In genomic region chr16:50996166-50996565, GRCh38 we compare ENCODE assay signal across 19 cellular contexts.
DNase-seq lines count a peak whose midpoint lies in the region; ATAC-seq and TF ChIP-seq lines count a peak whose summit lies in the region.
"Had no signal": no experiment of that assay in that cellular context is flagged by ENCODE, and none has a peak within 500 bp of the region (broad histone marks: within the 10 kb centered on the region; RNA-seq: fewer than 3 reads in every experiment).

No MANE protein-coding gene starts in this region.

- H4K20me1 ChIP-seq in GM23338 (replicated peaks; ENCODE audit: insufficient read depth), result no peaks in the 10 kb centered on the region

- H3F3A ChIP-seq in GM23338 (replicated peaks; ENCODE audit: low read depth), result no peaks in the 10 kb centered on the region

- H3K9me3 ChIP-seq in gastroesophageal sphincter, result no peaks in the 10 kb centered on the region
- H3K9me3 ChIP-seq: BE2C, HAP-1 had no signal

- no peak for TF ChIP-seq POLR2A in NB4 (IDR thresholded peaks at IDR 0.05; ENCODE audit: extremely low read depth, insufficient read length)
- no peak for TF ChIP-seq POLR2A in gastroesophageal sphincter (IDR thresholded peaks at IDR 0.05)

- H3K4me1 ChIP-seq in GM23338 (ENCODE audit: insufficient read depth) (no peaks in the 10 kb centered on the region), gastroesophageal sphincter (no peaks in the 10 kb centered on the region)
- H3K4me1 ChIP-seq: BE2C, HAP-1 had no signal

- DNase-seq in GM23338 (ENCODE audit: low spot score) (no peak), NB4 (ENCODE audit: low read depth) (no peak), epithelial cell of proximal tubule (ENCODE audit: low read depth) (no peak), caudate nucleus (lab: John Stamatoyannopoulos, UW) (no peak), SHP77 treated with DMSO at 0.1 percent for 48 hours (lab: John Stamatoyannopoulos, UW) (no peak)
- DNase-seq: ACHN; BE2C; CD8-positive, alpha-beta T cell; DMS 273 treated with DMSO at 0.1 percent for 48 hours; DMS53; DND-41; EL; GM23248 had no signal

- H3K36me3 ChIP-seq in GM23338 (ENCODE audit: insufficient read depth) (no peaks in the 10 kb centered on the region), gastroesophageal sphincter (no peaks in the 10 kb centered on the region)
- H3K36me3 ChIP-seq: BE2C, HAP-1 had no signal

- no peak overlapping the region for H3K4me2 ChIP-seq in GM23338
- H3K4me2 ChIP-seq: KMS-11 had no signal

- H3K27me3 Mint-ChIP-seq in GM23338 (ENCODE audit: insufficient read depth, low read depth, poor library complexity), result peaks cover 2% of the 10 kb centered on the region

- H3K27ac ChIP-seq in GM23338 (ENCODE audit: low read depth) (no peak overlapping the region), gastroesophageal sphincter (no peak overlapping the region), caudate nucleus (ENCODE audit: low read depth, low read length) (no peak overlapping the region)
- H3K27ac ChIP-seq: GM23248, KMS-11 had no signal

- no peaks in the 10 kb centered on the region for H3K79me2 ChIP-seq in GM23338 (replicated peaks; ENCODE audit: insufficient read depth)

- WGBS in gastroesophageal sphincter (ENCODE audit: low coverage in 1 of 2), 2 donors, result 87 to 93% methylated on average over 2 to 8 of the region's 9 CpGs

- H2AFZ ChIP-seq in GM23338, result 0 out of 2 replicates have a peak overlapping the region, but pooled peaks have one; percentile 47
- H2AFZ ChIP-seq: GM23248 had no signal

- no peaks in the 10 kb centered on the region for H3K36me3 Mint-ChIP-seq in GM23338 (ENCODE audit: low read depth)
- H3K36me3 Mint-ChIP-seq: CD14-positive monocyte; CD8-positive, alpha-beta T cell had no signal

- no peaks in the 10 kb centered on the region for H3K9me3 Mint-ChIP-seq in GM23338
- H3K9me3 Mint-ChIP-seq: CD8-positive, alpha-beta T cell had no signal

- no peak overlapping the region for H3K4me3 Mint-ChIP-seq in GM23338
- H3K4me3 Mint-ChIP-seq: CD14-positive monocyte; CD8-positive, alpha-beta T cell had no signal

- H3K4me1 Mint-ChIP-seq in GM23338, result peaks cover 12% of the 10 kb centered on the region
- H3K4me1 Mint-ChIP-seq: CD14-positive monocyte had no signal

- H3K4me3 ChIP-seq in GM23338 (no peak overlapping the region), NB4 (ENCODE audit: low read depth, low read length) (no peak overlapping the region), epithelial cell of proximal tubule (ENCODE audit: low read depth, low read length) (no peak overlapping the region), gastroesophageal sphincter (no peak overlapping the region)
- H3K4me3 ChIP-seq: GM12878, GM23248, HAP-1 had no signal

- no peaks in the 10 kb centered on the region for H3K27me3 ChIP-seq in GM23338 (ENCODE audit: insufficient read depth)
- H3K27me3 ChIP-seq in gastroesophageal sphincter, result no peaks in the 10 kb centered on the region
- H3K27me3 ChIP-seq: BE2C had no signal

- H3K9me2 ChIP-seq in GM23338 (ENCODE audit: insufficient read depth), result peaks cover 8% of the 10 kb centered on the region

- TF ChIP-seq CTCF in GM23338 (conservative IDR thresholded peaks at IDR 0.05; ENCODE audit: low read depth in 2 of 2), result peak in 1 of 2 experiments; percentile 40; a peak in 3 of 4 replicates
- peak; percentile 7 for TF ChIP-seq CTCF in NB4 (IDR thresholded peaks at IDR 0.05; ENCODE audit: low read depth, low read length)
- peak; percentile 9 for TF ChIP-seq CTCF in epithelial cell of proximal tubule (conservative IDR thresholded peaks at IDR 0.05; ENCODE audit: low read depth, low read length)
- no peak for TF ChIP-seq CTCF in gastroesophageal sphincter (IDR thresholded peaks at IDR 0.05)

- H3K27ac Mint-ChIP-seq in GM23338, result no peak overlapping the region
- H3K27ac Mint-ChIP-seq: CD14-positive monocyte; CD8-positive, alpha-beta T cell had no signal

- TF ChIP-seq EP300 in gastroesophageal sphincter (IDR thresholded peaks at IDR 0.05), result no peak

- ATAC-seq in GM23338, result peak; percentile 35; the same call in 2 of the 3 replicates
- no peak for ATAC-seq in gastroesophageal sphincter
- no peak for ATAC-seq in HG02678 (IDR thresholded peaks at IDR 0.05; ENCODE audit: unreplicated experiment)
- ATAC-seq: CD8-positive, alpha-beta T cell; GM12878 had no signal

TF ChIP-seq in GM23338, 12 proteins besides CTCF, POLR2A, EP300 and RAD21:
- TF ChIP-seq CREB1 (CRISPR knock-in tag; IDR thresholded peaks at IDR 0.05; ENCODE audit: low read depth) (no peak), EZH2 (IDR thresholded peaks at IDR 0.05; ENCODE audit: low read depth, unreplicated experiment) (no peak), JUNB (IDR thresholded peaks at IDR 0.05; ENCODE audit: unreplicated experiment) (no peak), REST (IDR thresholded peaks at IDR 0.05; ENCODE audit: unreplicated experiment) (no peak), EZH2phosphoT487 (IDR thresholded peaks at IDR 0.05; ENCODE audit: unreplicated experiment) (no peak), ETS1 (IDR thresholded peaks at IDR 0.05) (no peak)

Comparison
In these comparisons a context has a peak if more than half of its experiments do, and no peak if none do; other contexts are left out.
1. CTCF ChIP-seq: peak in NB4 (single experiment) and epithelial cell of proximal tubule (single experiment); none in gastroesophageal sphincter (0 of 4).